In the genomic region with DNA sequence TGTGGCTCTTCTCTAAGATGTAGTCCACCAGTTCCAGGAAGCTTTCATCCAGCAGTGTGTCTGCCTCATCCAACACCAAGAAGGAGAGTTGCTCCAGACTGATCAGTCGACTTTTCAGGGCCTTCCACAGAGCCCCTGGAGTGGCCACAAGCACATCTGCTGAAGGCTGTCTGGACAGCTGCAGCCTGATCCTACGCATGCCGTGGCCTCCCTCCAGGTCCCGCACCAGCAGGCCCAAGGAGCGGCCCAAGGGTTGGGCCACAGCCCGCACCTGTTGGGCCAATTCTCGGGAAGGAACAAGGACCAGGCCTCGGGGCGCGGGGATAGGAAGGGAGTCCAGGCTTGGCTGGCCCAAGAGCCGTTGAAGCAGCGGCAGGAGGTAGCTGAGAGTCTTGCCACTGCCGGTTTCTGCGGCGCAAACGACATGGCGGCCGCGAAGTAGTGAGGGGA, we compare ENCODE assay signal across 8 cellular contexts. TPM values are rescaled to one million over a fixed set of nuclear protein-coding genes. Genes with fewer than 3 reads are reported as not detected.
DNase-seq lines count a peak whose midpoint lies in the region; ATAC-seq lines count a peak whose summit lies in the region.

No MANE protein-coding gene starts in this region.

- H3K27me3 ChIP-seq in BLaER1 = no peaks in the 10 kb centered on the region
- H3K27me3 ChIP-seq in iPS-18a (ENCODE audit: control insufficient read depth, insufficient read depth, low read length) = no peaks in the 10 kb centered on the region

- H3K36me3 ChIP-seq in BLaER1 (peaks cover 33% of the 10 kb centered on the region), iPS-18a (ENCODE audit: control insufficient read depth, low read depth, low read length) (peaks cover 12% of the 10 kb centered on the region)

- H3K4me3 ChIP-seq in BLaER1 = peak overlapping the region; percentile 100
- peak overlapping the region; percentile 96 for H3K4me3 ChIP-seq in iPS-18a (ENCODE audit: low read length)

- H3K9me3 Mint-ChIP-seq in activated T-helper 17 cell treated with anti-CD3 and anti-CD28 coated beads, Interleukin-2, amount 50 U/mL, for 72 hours = no peaks in the 10 kb centered on the region
- H3K9me3 Mint-ChIP-seq in stimulated activated naive CD8-positive, alpha-beta T cell treated with anti-CD3 and anti-CD28 coated beads, Interleukin-15, Interleukin-2, amounts not matched to agents 100 ng/mL and 50 ng/mL, for 24 hours = no peaks in the 10 kb centered on the region

- peak overlapping the region; percentile 89 for H3K4me3 Mint-ChIP-seq in activated T-helper 17 cell treated with anti-CD3 and anti-CD28 coated beads, Interleukin-2, amount 50 U/mL, for 72 hours
- H3K4me3 Mint-ChIP-seq in stimulated activated naive CD8-positive, alpha-beta T cell treated with anti-CD3 and anti-CD28 coated beads, Interleukin-15, Interleukin-2, amounts not matched to agents 100 ng/mL and 50 ng/mL, for 24 hours = peak overlapping the region; percentile 99

- H3K9me3 ChIP-seq in BLaER1 (no peaks in the 10 kb centered on the region), iPS-18a (ENCODE audit: control insufficient read depth, low read depth, low read length) (no peaks in the 10 kb centered on the region)

- H3K27ac ChIP-seq in BLaER1 (peak overlapping the region; percentile 97), iPS-18a (ENCODE audit: low read length) (peak overlapping the region; percentile 88)

- ATAC-seq in HG02798 (IDR thresholded peaks at IDR 0.05; ENCODE audit: poor library complexity, unreplicated experiment) = peak; percentile 14
- ATAC-seq in activated T-helper 17 cell treated with anti-CD3 and anti-CD28 coated beads, Interleukin-2, amount 50 U/mL, for 72 hours (replicated peaks) = no peak
- ATAC-seq in GM21360 (IDR thresholded peaks at IDR 0.05; ENCODE audit: unreplicated experiment) = no peak

- H3K27ac Mint-ChIP-seq in activated T-helper 17 cell treated with anti-CD3 and anti-CD28 coated beads, Interleukin-2, amount 50 U/mL, for 72 hours = peak overlapping the region; percentile 97
- peak overlapping the region; percentile 100 for H3K27ac Mint-ChIP-seq in stimulated activated naive CD8-positive, alpha-beta T cell treated with anti-CD3 and anti-CD28 coated beads, Interleukin-15, Interleukin-2, amounts not matched to agents 100 ng/mL and 50 ng/mL, for 24 hours

- peaks cover 30% of the 10 kb centered on the region for H3K4me1 ChIP-seq in BLaER1
- H3K4me1 ChIP-seq in iPS-18a (ENCODE audit: control insufficient read depth, low read depth, low read length) = peaks cover 7% of the 10 kb centered on the region

- no peaks in the 10 kb centered on the region for H3K27me3 Mint-ChIP-seq in activated T-helper 17 cell treated with anti-CD3 and anti-CD28 coated beads, Interleukin-2, amount 50 U/mL, for 72 hours
- peaks cover 3% of the 10 kb centered on the region for H3K27me3 Mint-ChIP-seq in stimulated activated naive CD8-positive, alpha-beta T cell treated with anti-CD3 and anti-CD28 coated beads, Interleukin-15, Interleukin-2, amounts not matched to agents 100 ng/mL and 50 ng/mL, for 24 hours

- H3K4me1 Mint-ChIP-seq in activated T-helper 17 cell treated with anti-CD3 and anti-CD28 coated beads, Interleukin-2, amount 50 U/mL, for 72 hours = no peaks in the 10 kb centered on the region
- H3K4me1 Mint-ChIP-seq in stimulated activated naive CD8-positive, alpha-beta T cell treated with anti-CD3 and anti-CD28 coated beads, Interleukin-15, Interleukin-2, amounts not matched to agents 100 ng/mL and 50 ng/mL, for 24 hours (ENCODE audit: low read depth) = peaks cover 40% of the 10 kb centered on the region

- peak overlapping the region; percentile 99 for H3K4me2 ChIP-seq in BLaER1

- DNase-seq in activated CD8-positive, alpha-beta memory T cell treated with anti-CD3 and anti-CD28 coated beads, Interleukin-2, amount 50 U/mL, for 4 hours = no peak
- no peak for DNase-seq in NCI-H2196 (lab: John Stamatoyannopoulos, UW; ENCODE audit: unreplicated experiment)

- H3K36me3 Mint-ChIP-seq in activated T-helper 17 cell treated with anti-CD3 and anti-CD28 coated beads, Interleukin-2, amount 50 U/mL, for 72 hours (ENCODE audit: low read depth) = peaks cover 54% of the 10 kb centered on the region
- H3K36me3 Mint-ChIP-seq in stimulated activated naive CD8-positive, alpha-beta T cell treated with anti-CD3 and anti-CD28 coated beads, Interleukin-15, Interleukin-2, amounts not matched to agents 100 ng/mL and 50 ng/mL, for 24 hours (ENCODE audit: low read depth) = peaks cover 40% of the 10 kb centered on the region

- H3K9ac ChIP-seq in BLaER1 = peak overlapping the region; percentile 99
- peak overlapping the region; percentile 97 for H3K9ac ChIP-seq in iPS-18a (ENCODE audit: low read length)

- H4K20me1 ChIP-seq in BLaER1 = peaks cover 17% of the 10 kb centered on the region; the same call in 1 of the 2 replicates

RNA-seq across cellular contexts. Expression of a gene that starts 0.7 kb away (rescaled TPM):
- 10 to 100 TPM in 1 of 2 donors, 1 to 10 TPM in 1; 7.2 to 18.7 TPM for total RNA-seq in activated T-helper 17 cell treated with anti-CD3 and anti-CD28 coated beads, Interleukin-2, amount 50 U/mL, for 72 hours

RNA-seq across cellular contexts. Expression of a gene that starts 0.8 kb away (rescaled TPM):
- 10 to 100 TPM; 24.6 to 35.0 TPM for total RNA-seq in activated T-helper 17 cell treated with anti-CD3 and anti-CD28 coated beads, Interleukin-2, amount 50 U/mL, for 72 hours

RNA-seq across cellular contexts. Expression of a gene that starts 6.6 kb away (rescaled TPM):
- not detected for total RNA-seq in activated T-helper 17 cell treated with anti-CD3 and anti-CD28 coated beads, Interleukin-2, amount 50 U/mL, for 72 hours

RNA-seq across cellular contexts. Expression of a gene that starts 23.0 kb away (rescaled TPM):
- total RNA-seq in activated T-helper 17 cell treated with anti-CD3 and anti-CD28 coated beads, Interleukin-2, amount 50 U/mL, for 72 hours = 1 to 10 TPM; 2.8 to 7.3 TPM

RNA-seq across cellular contexts. Expression of a gene that starts 42.0 kb away (rescaled TPM):
- under 1 TPM in 1 of 2 donors, not detected in 1; 0.19 TPM for total RNA-seq in activated T-helper 17 cell treated with anti-CD3 and anti-CD28 coated beads, Interleukin-2, amount 50 U/mL, for 72 hours
